ENCODE assay signal across 19 cellular contexts in genomic region chr10:86197166-86197790, GRCh38.
DNase-seq lines count a peak whose midpoint lies in the region; ATAC-seq and TF ChIP-seq lines count a peak whose summit lies in the region.
"Had no signal": no experiment of that assay in that cellular context is flagged by ENCODE, and none has a peak within 500 bp of the region (broad histone marks: within the 10 kb centered on the region; RNA-seq: fewer than 3 reads in every experiment).

No MANE protein-coding gene starts in this region.

- H3K9me3 ChIP-seq in sigmoid colon (no peaks in the 10 kb centered on the region), upper lobe of right lung (no peaks in the 10 kb centered on the region), OCI-LY7 (ENCODE audit: low read length) (no peaks in the 10 kb centered on the region), mucosa of descending colon (no peaks in the 10 kb centered on the region)

- intact Hi-C loops in sigmoid colon (cut with DNase I) (no loop called here), upper lobe of right lung (cut with DNase I) (no loop called here), OCI-LY7 (cut with micrococcal nuclease; ENCODE audit: unreplicated experiment) (no loop called here), mucosa of descending colon (cut with DNase I, micrococcal nuclease) (no loop called here)

- H2AFZ ChIP-seq in OCI-LY7 (ENCODE audit: low read length) = no peak overlapping the region
- H2AFZ ChIP-seq: GM23338 had no signal

- TF ChIP-seq EP300 in sigmoid colon (IDR thresholded peaks at IDR 0.05) = no peak

- ATAC-seq in activated naive CD8-positive, alpha-beta T cell treated with anti-CD3 and anti-CD28 coated beads, Interleukin-2, amount 10 ng/mL, durations not matched to agents 7 days and 5 days (ENCODE audit: low read depth) = no peak
- ATAC-seq in upper lobe of right lung (no peak), mucosa of descending colon (no peak)
- ATAC-seq: GM23338 had no signal

- BruUV-seq in OCI-LY7 (replicated peaks; lab: Mats Ljungman, UMichigan) = no TSS peak

- H3K27ac Mint-ChIP-seq in activated naive CD8-positive, alpha-beta T cell treated with anti-CD3 and anti-CD28 coated beads, Interleukin-2, amount 10 ng/mL, durations not matched to agents 7 days and 5 days = no peak overlapping the region
- no peak overlapping the region for H3K27ac Mint-ChIP-seq in activated naive CD8-positive, alpha-beta T cell treated with anti-CD3 and anti-CD28 coated beads for 36 hours
- H3K27ac Mint-ChIP-seq: B cell; CD4-positive, alpha-beta T cell; GM23338; IgD-negative memory B cell had no signal

- no peaks in the 10 kb centered on the region for H3K9me2 ChIP-seq in OCI-LY7 (ENCODE audit: insufficient read depth, low read length)

- DNase-seq in activated naive CD8-positive, alpha-beta T cell treated with anti-CD3 and anti-CD28 coated beads, Interleukin-2, amount 10 ng/mL, durations not matched to agents 7 days and 5 days = peak; percentile 4
- DNase-seq in activated naive CD8-positive, alpha-beta T cell treated with anti-CD3 and anti-CD28 coated beads for 36 hours = no peak
- DNase-seq in mesenteric fat pad (ENCODE audit: low spot score) = peak; percentile 51
- peak; percentile 11 for DNase-seq in sigmoid colon
- DNase-seq in upper lobe of right lung = peak; percentile 52
- no peak for DNase-seq in OCI-LY7 (ENCODE audit: low spot score)
- DNase-seq in mucosa of descending colon = no peak
- no peak for DNase-seq in NCI-H1930 (lab: John Stamatoyannopoulos, UW)
- DNase-seq: ACHN, C1 segment of cervical spinal cord, Calu3, DMS153, DMS79 treated with DMSO at 0.1 percent for 48 hours, EL, H7 had no signal

- H3K9me3 Mint-ChIP-seq in activated naive CD8-positive, alpha-beta T cell treated with anti-CD3 and anti-CD28 coated beads, Interleukin-2, amount 10 ng/mL, durations not matched to agents 7 days and 5 days = no peaks in the 10 kb centered on the region
- H3K9me3 Mint-ChIP-seq in activated naive CD8-positive, alpha-beta T cell treated with anti-CD3 and anti-CD28 coated beads for 36 hours = no peaks in the 10 kb centered on the region
- H3K9me3 Mint-ChIP-seq: CD4-positive, alpha-beta T cell; GM23338 had no signal

- H3K27ac ChIP-seq in sigmoid colon = no peak overlapping the region
- H3K27ac ChIP-seq in upper lobe of right lung = no peak overlapping the region
- no peak overlapping the region for H3K27ac ChIP-seq in OCI-LY7 (ENCODE audit: low read depth, low read length, poor library complexity, severe bottlenecking)

- H3K4me1 ChIP-seq in sigmoid colon (no peaks in the 10 kb centered on the region), upper lobe of right lung (no peaks in the 10 kb centered on the region), OCI-LY7 (ENCODE audit: insufficient read depth, low read length, poor library complexity, severe bottlenecking) (no peaks in the 10 kb centered on the region), mucosa of descending colon (ENCODE audit: low read depth) (no peaks in the 10 kb centered on the region)

- H3K36me3 Mint-ChIP-seq in activated naive CD8-positive, alpha-beta T cell treated with anti-CD3 and anti-CD28 coated beads, Interleukin-2, amount 10 ng/mL, durations not matched to agents 7 days and 5 days = no peaks in the 10 kb centered on the region
- H3K36me3 Mint-ChIP-seq in activated naive CD8-positive, alpha-beta T cell treated with anti-CD3 and anti-CD28 coated beads for 36 hours = no peaks in the 10 kb centered on the region

- no peak overlapping the region for H3K4me2 ChIP-seq in OCI-LY7 (ENCODE audit: low read length)
- H3K4me2 ChIP-seq: GM23338 had no signal

- H3K4me3 ChIP-seq in sigmoid colon = no peak overlapping the region
- H3K4me3 ChIP-seq in upper lobe of right lung = no peak overlapping the region
- no peak overlapping the region for H3K4me3 ChIP-seq in OCI-LY7 (ENCODE audit: low read depth, low read length, poor library complexity, severe bottlenecking)
- H3K4me3 ChIP-seq in mucosa of descending colon = no peak overlapping the region
- H3K4me3 ChIP-seq: GM23338 had no signal

- CTCF ChIA-PET in OCI-LY7 (lab: Charles Lee; ENCODE audit: unreplicated experiment) = no interaction called here

- H3K79me2 ChIP-seq in OCI-LY7 (ENCODE audit: insufficient read depth, low read depth, low read length) = no peaks in the 10 kb centered on the region

- no peaks in the 10 kb centered on the region for H4K20me1 ChIP-seq in OCI-LY7 (ENCODE audit: insufficient read depth, low read length)

- no peak for TF ChIP-seq POLR2A in sigmoid colon (IDR thresholded peaks at IDR 0.05)

- H3K27me3 ChIP-seq in sigmoid colon (no peaks in the 10 kb centered on the region), upper lobe of right lung (no peaks in the 10 kb centered on the region)

- H3K4me1 Mint-ChIP-seq in activated naive CD8-positive, alpha-beta T cell treated with anti-CD3 and anti-CD28 coated beads, Interleukin-2, amount 10 ng/mL, durations not matched to agents 7 days and 5 days = no peaks in the 10 kb centered on the region
- H3K4me1 Mint-ChIP-seq in activated naive CD8-positive, alpha-beta T cell treated with anti-CD3 and anti-CD28 coated beads for 36 hours = no peaks in the 10 kb centered on the region
- H3K4me1 Mint-ChIP-seq: B cell, GM23338, IgD-negative memory B cell had no signal

- H3K36me3 ChIP-seq in sigmoid colon (no peaks in the 10 kb centered on the region), upper lobe of right lung (no peaks in the 10 kb centered on the region), OCI-LY7 (ENCODE audit: insufficient read depth, low read length) (no peaks in the 10 kb centered on the region), mucosa of descending colon (ENCODE audit: low read depth) (no peaks in the 10 kb centered on the region)

- POLR2A ChIA-PET in activated naive CD8-positive, alpha-beta T cell treated with anti-CD3 and anti-CD28 coated beads, Interleukin-2, amount 10 ng/mL, durations not matched to agents 7 days and 5 days (lab: Charles Lee) = no interaction called here
- POLR2A ChIA-PET in OCI-LY7 (lab: Charles Lee) = no interaction called here

- H3K4me3 Mint-ChIP-seq in activated naive CD8-positive, alpha-beta T cell treated with anti-CD3 and anti-CD28 coated beads, Interleukin-2, amount 10 ng/mL, durations not matched to agents 7 days and 5 days = no peak overlapping the region
- H3K4me3 Mint-ChIP-seq in activated naive CD8-positive, alpha-beta T cell treated with anti-CD3 and anti-CD28 coated beads for 36 hours = no peak overlapping the region
- H3K4me3 Mint-ChIP-seq: B cell; CD4-positive, alpha-beta T cell; GM23338 had no signal

- H3K27me3 Mint-ChIP-seq in activated naive CD8-positive, alpha-beta T cell treated with anti-CD3 and anti-CD28 coated beads, Interleukin-2, amount 10 ng/mL, durations not matched to agents 7 days and 5 days = peaks cover 9% of the 10 kb centered on the region
- peaks cover 8% of the 10 kb centered on the region for H3K27me3 Mint-ChIP-seq in activated naive CD8-positive, alpha-beta T cell treated with anti-CD3 and anti-CD28 coated beads for 36 hours

- WGBS in sigmoid colon, 2 donors = 73% methylated on average over 15 of the region's 15 CpGs

- TF ChIP-seq CTCF in sigmoid colon (IDR thresholded peaks at IDR 0.05) (no peak), upper lobe of right lung (IDR thresholded peaks at IDR 0.05) (no peak), OCI-LY7 (conservative IDR thresholded peaks at IDR 0.05; ENCODE audit: low read length) (no peak), mucosa of descending colon (IDR thresholded peaks at IDR 0.05) (no peak)

Comparison
In these comparisons a context has a peak if more than half of its experiments do, and no peak if none do; other contexts are left out.
1. DNase-seq: peak in activated naive CD8-positive, alpha-beta T cell treated with anti-CD3 and anti-CD28 coated beads, Interleukin-2, amount 10 ng/mL, durations not matched to agents 7 days and 5 days (single experiment), mesenteric fat pad (single experiment), sigmoid colon (single experiment) and upper lobe of right lung (single experiment); none in activated naive CD8-positive, alpha-beta T cell treated with anti-CD3 and anti-CD28 coated beads for 36 hours (single experiment), OCI-LY7 (single experiment), mucosa of descending colon (0 of 3) and NCI-H1930 (0 of 2).